ENCODE assay signal across 1 cellular context in genomic region chr15:101045835-101046691, GRCh38.
TF ChIP-seq lines count a peak whose summit lies in the region.

No MANE protein-coding gene starts in this region.

TF ChIP-seq in IMR-90, 13 proteins besides CTCF, POLR2A, EP300 and RAD21 (continued from another document):
- no peak for TF ChIP-seq ELK1 (IDR thresholded peaks at IDR 0.05; ENCODE audit: borderline replicate concordance, low read depth, low read length)
- no peak for TF ChIP-seq CHD1 (IDR thresholded peaks at IDR 0.05; ENCODE audit: low read depth, low read length)
- TF ChIP-seq FOS (IDR thresholded peaks at IDR 0.05; ENCODE audit: low read depth, low read length) = no peak
